In the genomic region with DNA sequence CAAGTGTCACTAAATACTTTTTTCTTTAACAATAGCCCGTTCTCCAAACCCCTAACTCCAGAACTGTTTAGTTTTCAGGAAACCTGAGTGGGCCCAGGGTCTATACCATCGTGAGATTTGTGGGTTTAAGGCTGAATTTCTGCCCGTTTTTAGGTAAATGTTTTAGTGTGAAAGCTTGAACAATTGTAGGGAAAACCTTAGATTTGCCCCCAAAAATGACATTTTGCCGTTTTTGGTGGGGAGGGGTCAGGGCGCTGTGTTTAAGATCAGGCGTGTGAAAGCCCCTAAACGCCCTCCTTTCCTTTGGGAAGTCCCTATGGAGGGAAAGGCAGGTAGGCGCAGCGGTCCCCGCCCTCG, we compare ENCODE assay signal across 8 cellular contexts. TPM values are rescaled to one million over a fixed set of nuclear protein-coding genes. Genes with fewer than 3 reads are reported as not detected.
DNase-seq lines count a peak whose midpoint lies in the region; ATAC-seq and TF ChIP-seq lines count a peak whose summit lies in the region.

No MANE protein-coding gene starts in this region.

- no peaks in the 10 kb centered on the region for H3K36me3 ChIP-seq in left ventricle myocardium inferior
- no peaks in the 10 kb centered on the region for H3K36me3 ChIP-seq in lower lobe of right lung
- no peaks in the 10 kb centered on the region for H3K36me3 ChIP-seq in upper lobe of right lung

- no peaks in the 10 kb centered on the region for H3K9me3 ChIP-seq in left ventricle myocardium inferior (replicated peaks)
- H3K9me3 ChIP-seq in lower lobe of right lung: no peaks in the 10 kb centered on the region
- H3K9me3 ChIP-seq in upper lobe of right lung: no peaks in the 10 kb centered on the region

- H3K4me3 Mint-ChIP-seq in activated naive CD8-positive, alpha-beta T cell treated with anti-CD3 and anti-CD28 coated beads, Interleukin-2, amount 50 U/mL, for 24 hours: peak overlapping the region; percentile 94

- peaks cover 25% of the 10 kb centered on the region for H3K36me3 Mint-ChIP-seq in activated naive CD8-positive, alpha-beta T cell treated with anti-CD3 and anti-CD28 coated beads, Interleukin-2, amount 50 U/mL, for 24 hours (ENCODE audit: low read depth)

- peaks cover 51% of the 10 kb centered on the region for H3K4me1 ChIP-seq in left ventricle myocardium inferior
- peaks cover 33% of the 10 kb centered on the region for H3K4me1 ChIP-seq in lower lobe of right lung
- peaks cover 27% of the 10 kb centered on the region for H3K4me1 ChIP-seq in upper lobe of right lung

- H3K9me3 Mint-ChIP-seq in activated naive CD8-positive, alpha-beta T cell treated with anti-CD3 and anti-CD28 coated beads, Interleukin-2, amount 50 U/mL, for 24 hours: no peaks in the 10 kb centered on the region

- peaks cover 44% of the 10 kb centered on the region for H3K4me1 Mint-ChIP-seq in activated naive CD8-positive, alpha-beta T cell treated with anti-CD3 and anti-CD28 coated beads, Interleukin-2, amount 50 U/mL, for 24 hours

- ATAC-seq in Right ventricle myocardium superior (ENCODE audit: poor library complexity) (no peak), lower lobe of right lung (no peak), upper lobe of right lung (no peak), GM18520 (IDR thresholded peaks at IDR 0.05; ENCODE audit: unreplicated experiment) (no peak), GM18907 (IDR thresholded peaks at IDR 0.05; ENCODE audit: unreplicated experiment) (no peak), GM21576 (IDR thresholded peaks at IDR 0.05; ENCODE audit: unreplicated experiment) (no peak)
- ATAC-seq in activated naive CD8-positive, alpha-beta T cell treated with anti-CD3 and anti-CD28 coated beads, Interleukin-2, amount 50 U/mL, for 24 hours: no peak

- no peaks in the 10 kb centered on the region for H3K27me3 Mint-ChIP-seq in activated naive CD8-positive, alpha-beta T cell treated with anti-CD3 and anti-CD28 coated beads, Interleukin-2, amount 50 U/mL, for 24 hours

- H3K27ac Mint-ChIP-seq in activated naive CD8-positive, alpha-beta T cell treated with anti-CD3 and anti-CD28 coated beads, Interleukin-2, amount 50 U/mL, for 24 hours: peak overlapping the region; percentile 93

- H3K4me3 ChIP-seq in left ventricle myocardium inferior: peak overlapping the region; percentile 75
- H3K4me3 ChIP-seq in lower lobe of right lung: peak overlapping the region; percentile 77
- peak overlapping the region; percentile 75 for H3K4me3 ChIP-seq in upper lobe of right lung

- H3K27me3 ChIP-seq in left ventricle myocardium inferior (ENCODE audit: low read depth) (no peaks in the 10 kb centered on the region), lower lobe of right lung (ENCODE audit: low read depth) (no peaks in the 10 kb centered on the region), upper lobe of right lung (no peaks in the 10 kb centered on the region)

- H3K27ac ChIP-seq in left ventricle myocardium inferior (replicated peaks) (peak overlapping the region; percentile 84), lower lobe of right lung (peak overlapping the region; percentile 83), upper lobe of right lung (peak overlapping the region; percentile 85)

- TF ChIP-seq CTCF in left ventricle myocardium inferior (IDR thresholded peaks at IDR 0.05; ENCODE audit: borderline replicate concordance) (no peak), lower lobe of right lung (IDR thresholded peaks at IDR 0.05) (no peak), upper lobe of right lung (IDR thresholded peaks at IDR 0.05) (no peak)

- DNase-seq in left ventricle myocardium inferior (no peak), Right ventricle myocardium superior (no peak), lower lobe of right lung (no peak), upper lobe of right lung (no peak)
- no peak for DNase-seq in activated naive CD8-positive, alpha-beta T cell treated with anti-CD3 and anti-CD28 coated beads, Interleukin-2, amount 50 U/mL, for 24 hours

- intact Hi-C loops in left ventricle myocardium inferior (cut with micrococcal nuclease): no loop called here
- intact Hi-C loops in Right ventricle myocardium superior (cut with DNase I): no loop called here
- intact Hi-C loops in lower lobe of right lung (cut with DNase I): no loop called here
- intact Hi-C loops in upper lobe of right lung (cut with DNase I): no loop called here

RNA-seq across cellular contexts. Expression of a gene that starts 0.3 kb away (rescaled TPM):
- total RNA-seq in left ventricle myocardium inferior (11.1 TPM), Right ventricle myocardium superior (12.9 TPM), lower lobe of right lung (30.4 TPM), upper lobe of right lung (31.3 TPM)

RNA-seq across cellular contexts. Expression of a gene that starts 50.7 kb away (rescaled TPM):
- total RNA-seq in left ventricle myocardium inferior: 107 TPM
- total RNA-seq in Right ventricle myocardium superior: 124 TPM
- 34.4 TPM for total RNA-seq in lower lobe of right lung
- total RNA-seq in upper lobe of right lung: 33.0 TPM

RNA-seq across cellular contexts. Expression of a gene that starts 52.1 kb away (rescaled TPM):
- total RNA-seq in left ventricle myocardium inferior: 2.7 TPM
- total RNA-seq in Right ventricle myocardium superior: 2.9 TPM
- total RNA-seq in lower lobe of right lung: 4.1 TPM
- total RNA-seq in upper lobe of right lung: 3.1 TPM
